ENCODE assay signal across 8 cellular contexts in genomic region chr17:47188266-47188665, GRCh38. TPM values are rescaled to one million over a fixed set of nuclear protein-coding genes. Genes with fewer than 3 reads are reported as not detected.
DNase-seq lines count a peak whose midpoint lies in the region; ATAC-seq and TF ChIP-seq lines count a peak whose summit lies in the region.

No MANE protein-coding gene starts in this region.

- H3K36me3 Mint-ChIP-seq in activated naive CD4-positive, alpha-beta T cell treated with anti-CD3 and anti-CD28 coated beads, Interleukin-2, amount 50 U/mL, for 24 hours, result peaks cover 4% of the 10 kb centered on the region

- peak overlapping the region; percentile 96 for H3K4me3 Mint-ChIP-seq in activated naive CD4-positive, alpha-beta T cell treated with anti-CD3 and anti-CD28 coated beads, Interleukin-2, amount 50 U/mL, for 24 hours

- no peak for TF ChIP-seq CTCF in Peyer's patch (IDR thresholded peaks at IDR 0.05)

- no peak overlapping the region for H3K14ac ChIP-seq in mesenchymal stem cell (ENCODE audit: low read length in 2 of 2)

- H3K9me3 Mint-ChIP-seq in activated naive CD4-positive, alpha-beta T cell treated with anti-CD3 and anti-CD28 coated beads, Interleukin-2, amount 50 U/mL, for 24 hours, result no peaks in the 10 kb centered on the region

- H2BK120ac ChIP-seq in mesenchymal stem cell (ENCODE audit: low read depth, low read length), result no peak overlapping the region

- H3K9me3 ChIP-seq in Peyer's patch (no peaks in the 10 kb centered on the region), mesenchymal stem cell (ENCODE audit: control insufficient read depth, low read length) (no peaks in the 10 kb centered on the region), aorta (ENCODE audit: control insufficient read depth, low read length) (no peaks in the 10 kb centered on the region)

- H3K4me2 ChIP-seq in mesenchymal stem cell (ENCODE audit: low read length, poor library complexity, severe bottlenecking), result peak overlapping the region; percentile 71

- no peak overlapping the region for H2BK15ac ChIP-seq in mesenchymal stem cell (ENCODE audit: low read depth, poor library complexity, severe bottlenecking)

- peak overlapping the region in 1 of 2 experiments; percentile 31 for H2BK12ac ChIP-seq in mesenchymal stem cell (ENCODE audit: low read length in 2 of 2)

- no peak overlapping the region for H4K8ac ChIP-seq in mesenchymal stem cell (ENCODE audit: low read length)

- H3K4me1 ChIP-seq in Peyer's patch (peaks cover 0 to 19% (median 3%) of the 10 kb centered on the region in 4 donors), mesenchymal stem cell (ENCODE audit: control insufficient read depth, insufficient read depth, low read depth, low read length) (no peaks in the 10 kb centered on the region), aorta (ENCODE audit: control insufficient read depth in 1 of 2, insufficient read depth in 2 of 2, low read length in 2 of 2) (peaks cover 0 to 4% of the 10 kb centered on the region in 2 donors)

- H3K79me1 ChIP-seq in mesenchymal stem cell (replicated peaks; ENCODE audit: low read length, poor library complexity, severe bottlenecking), result no peaks in the 10 kb centered on the region

- H3K27ac ChIP-seq in Peyer's patch (peak overlapping the region; percentile 83 to 93 (median 88)), mesenchymal stem cell (ENCODE audit: low read length, poor library complexity, severe bottlenecking) (peak overlapping the region; percentile 78), aorta (ENCODE audit: low read depth in 1 of 2, low read length in 2 of 2) (peak overlapping the region; percentile 0 to 72)

- no peak overlapping the region for H3K23ac ChIP-seq in mesenchymal stem cell (ENCODE audit: low read length in 2 of 2)

- H4K91ac ChIP-seq in mesenchymal stem cell (ENCODE audit: low read length), result no peak overlapping the region

- peak; percentile 1 for ATAC-seq in aorta (ENCODE audit: low FRiP score)
- no peak for ATAC-seq in GM19463 (IDR thresholded peaks at IDR 0.05; ENCODE audit: unreplicated experiment)

- H3K4me1 Mint-ChIP-seq in activated naive CD4-positive, alpha-beta T cell treated with anti-CD3 and anti-CD28 coated beads, Interleukin-2, amount 50 U/mL, for 24 hours, result peaks cover 55% of the 10 kb centered on the region

- peak overlapping the region; percentile 45 for H2BK5ac ChIP-seq in mesenchymal stem cell (ENCODE audit: low read depth, low read length, poor library complexity, severe bottlenecking)

- TF ChIP-seq POLR2A in Peyer's patch (IDR thresholded peaks at IDR 0.05), result no peak

- WGBS in mesenchymal stem cell, result 4% methylated on average over 2 of the region's 6 CpGs
- 0 to 1% methylated on average over 6 of the region's 6 CpGs for whole genome bisulfite sequencing in aorta, 2 donors

- intact Hi-C loops in aorta (cut with DNase I), result no loop called here

- H3K4me3 ChIP-seq in Peyer's patch, result peak overlapping the region; percentile 66 to 86 (median 74)
- peak overlapping the region; percentile 60 to 84 for H3K4me3 ChIP-seq in mesenchymal stem cell (ENCODE audit: insufficient read depth in 1 of 2, low read depth in 1 of 2, low read length in 2 of 2)
- peak overlapping the region; percentile 1 to 56 for H3K4me3 ChIP-seq in aorta (ENCODE audit: low read length in 2 of 2)

- DNase-seq in activated naive CD4-positive, alpha-beta T cell treated with Interleukin-2 at 50 U/mL for 16 hours, result no peak
- DNase-seq in Peyer's patch, result no peak
- peak; percentile 62 for DNase-seq in dedifferentiated amniotic fluid mesenchymal stem cell (ENCODE audit: extremely low spot score)
- DNase-seq in mesenchymal stem cell, result peak; percentile 85
- no peak for DNase-seq in aorta
- no peak for DNase-seq in NCI-H226

- H3K27me3 ChIP-seq in Peyer's patch (no peaks in the 10 kb centered on the region), mesenchymal stem cell (ENCODE audit: control insufficient read depth in 1 of 2, insufficient read depth in 1 of 2, low read length in 2 of 2) (no peaks in the 10 kb centered on the region), aorta (ENCODE audit: control insufficient read depth in 1 of 2, insufficient read depth in 2 of 2, low read length in 1 of 2) (no peaks in the 10 kb centered on the region)

- peak overlapping the region; percentile 52 to 87 for H3K18ac ChIP-seq in mesenchymal stem cell (ENCODE audit: low read depth in 1 of 2, low read length in 2 of 2)

- H3K27me3 Mint-ChIP-seq in activated naive CD4-positive, alpha-beta T cell treated with anti-CD3 and anti-CD28 coated beads, Interleukin-2, amount 50 U/mL, for 24 hours, result no peaks in the 10 kb centered on the region

- H3K27ac Mint-ChIP-seq in activated naive CD4-positive, alpha-beta T cell treated with anti-CD3 and anti-CD28 coated beads, Interleukin-2, amount 50 U/mL, for 24 hours, result peak overlapping the region; percentile 89

- peak overlapping the region; percentile 99 for H3K9ac ChIP-seq in mesenchymal stem cell (ENCODE audit: low read length)

- H3K36me3 ChIP-seq in Peyer's patch (no peaks in the 10 kb centered on the region), mesenchymal stem cell (ENCODE audit: control insufficient read depth in 1 of 2, insufficient read depth in 2 of 2, low read depth in 1 of 2, low read length in 2 of 2) (peaks cover 0 to 6% of the 10 kb centered on the region in 2 experiments), aorta (ENCODE audit: control insufficient read depth in 1 of 2, insufficient read depth in 2 of 2, low read length in 1 of 2) (no peaks in the 10 kb centered on the region)

- peak overlapping the region; percentile 93 for H2AK5ac ChIP-seq in mesenchymal stem cell (ENCODE audit: low read length, severe bottlenecking)

- peak overlapping the region in 1 of 2 experiments; percentile 93 for H3K4ac ChIP-seq in mesenchymal stem cell (ENCODE audit: low read depth in 1 of 2, low read length in 2 of 2)

- H2AFZ ChIP-seq in mesenchymal stem cell (ENCODE audit: low read depth, low read length), result no peak overlapping the region

RNA-seq across cellular contexts. Expression of gene CDC27, which starts 0.8 kb away (rescaled TPM):
- total RNA-seq in Peyer's patch (10 to 100 TPM; 29.9 to 72.6 (median 47.4) TPM), aorta (100 to 1,000 TPM; 100 to 123 TPM)
- polyA plus RNA-seq in mesenchymal stem cell (2013, experiment 1 of 2), result 59.1 TPM
- 61.1 TPM for polyA plus RNA-seq in mesenchymal stem cell (2013, experiment 2 of 2)
- 10 to 100 TPM; 12.1 to 32.4 TPM for polyA plus RNA-seq in aorta

RNA-seq across cellular contexts. Expression of gene MYL4, which starts 20.9 kb away (rescaled TPM):
- 1 to 10 TPM in 1 of 4 donors, not detected in 3; 9.1 TPM for total RNA-seq in Peyer's patch
- polyA plus RNA-seq in mesenchymal stem cell (2013, experiment 1 of 2), result 0.22 TPM
- polyA plus RNA-seq in mesenchymal stem cell (2013, experiment 2 of 2), result 0.14 TPM
- total RNA-seq in aorta, result under 1 TPM in 1 of 2 donors, not detected in 1; 0.96 TPM
- 1 to 10 TPM; 2.1 to 3.0 TPM for polyA plus RNA-seq in aorta

Comparison
In these comparisons a context has a peak if more than half of its experiments do, and no peak if none do; other contexts are left out.
1. DNase-seq: peak in dedifferentiated amniotic fluid mesenchymal stem cell (single experiment) and mesenchymal stem cell (single experiment); none in activated naive CD4-positive, alpha-beta T cell treated with Interleukin-2 at 50 U/mL for 16 hours (single experiment), Peyer's patch (0 of 3), aorta (0 of 2) and NCI-H226 (single experiment).
2. H3K27ac ChIP-seq: peak in every context shown above with its lines; median percentile 88 in Peyer's patch; 78 in mesenchymal stem cell; 36 in aorta.
3. Peak in every context shown above with its lines, with median percentiles within 50 percentile points of each other: H3K4me3 ChIP-seq.